Comparison of ENCODE assay signal across 26 cellular contexts in genomic region chr5:147971472-147971871, GRCh38.
"Had no signal": no experiment of that assay in that cellular context is flagged by ENCODE, and none has a peak within 500 bp of the region (broad histone marks: within the 10 kb centered on the region; RNA-seq: fewer than 3 reads in every experiment).

No MANE protein-coding gene starts in this region.

- H3K4me1 ChIP-seq: breast epithelium, colonic mucosa, heart left ventricle, left lung, lower lobe of right lung, pancreas, prostate gland had no signal

- H3K4me3 ChIP-seq: breast epithelium, colonic mucosa, heart left ventricle, left lung, lower lobe of right lung, mucosa of descending colon, pancreas, prostate gland, skin epidermis, thoracic aorta had no signal

- ATAC-seq: activated naive CD4-positive, alpha-beta T cell treated with anti-CD3 and anti-CD28 coated beads, Interleukin-2, amount 50 U/mL, for 72 hours; activated T-cell treated with anti-CD3 and anti-CD28 coated beads, Interleukin-2, amount 50 U/mL, for 72 hours; heart left ventricle; left lung; lower lobe of right lung; mucosa of descending colon; pancreas; sciatic nerve; stimulated activated effector memory CD8-positive, alpha-beta T cell treated with anti-CD3 and anti-CD28 coated beads, Interleukin-12 subunit alpha, Interleukin-12 subunit beta, amount 100 ng/mL, for 72 hours; T-cell had no signal

- H3K27ac ChIP-seq: breast epithelium, colonic mucosa, heart left ventricle, left lung, lower lobe of right lung, neutrophil, pancreas, prostate gland, skin epidermis, thoracic aorta had no signal

- H3K36me3 ChIP-seq: breast epithelium, colonic mucosa, heart left ventricle, left lung, lower lobe of right lung, neutrophil, pancreas, prostate gland, thoracic aorta had no signal

- H3K27me3 ChIP-seq: breast epithelium, colonic mucosa, heart left ventricle, left lung, neutrophil, pancreas had no signal

- DNase-seq: activated CD4-positive, alpha-beta T cell treated with anti-CD3 and anti-CD28 coated beads for 4 hours; activated CD4-positive, alpha-beta T cell treated with anti-CD3 and anti-CD28 coated beads, Interleukin-2, amount 50 U/mL, for 4 hours; activated naive CD4-positive, alpha-beta T cell; activated T-cell treated with anti-CD3 and anti-CD28 coated beads for 4 hours; activated T-cell treated with anti-CD3 and anti-CD28 coated beads, Interleukin-2, amount 50 U/mL, for 72 hours; colonic mucosa; effector memory CD4-positive, alpha-beta T cell; foreskin fibroblast; heart left ventricle; hypothalamus; left lung; lower lobe of right lung; mucosa of descending colon; pancreas; retina; stimulated activated CD4-positive, alpha-beta T cell treated with anti-CD3 and anti-CD28 coated beads, Interleukin-4, amount 100 ng/mL, for 24 hours; T-cell; trophoblast cell had no signal
